1 cellular context compared by ENCODE assay signal in the genomic region with DNA sequence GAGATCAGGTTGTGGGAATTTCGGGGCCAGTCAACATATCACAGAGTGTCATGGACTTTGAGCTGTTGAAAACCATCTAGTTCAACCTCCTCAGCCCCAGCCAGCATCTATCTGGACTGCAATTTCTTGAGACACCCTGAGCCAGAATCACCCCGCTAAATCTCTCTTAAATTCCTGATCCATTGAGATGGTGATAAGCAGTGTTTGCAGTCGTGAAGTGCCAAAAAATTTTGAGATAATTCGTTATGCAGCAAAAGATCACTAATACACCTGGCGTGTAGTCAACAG.
TF ChIP-seq lines count a peak whose summit lies in the region.

No MANE protein-coding gene starts in this region.

TF ChIP-seq in neural cell, 6 proteins besides CTCF, POLR2A, EP300 and RAD21 (continued from another document):
- TF ChIP-seq, protein P1, sequence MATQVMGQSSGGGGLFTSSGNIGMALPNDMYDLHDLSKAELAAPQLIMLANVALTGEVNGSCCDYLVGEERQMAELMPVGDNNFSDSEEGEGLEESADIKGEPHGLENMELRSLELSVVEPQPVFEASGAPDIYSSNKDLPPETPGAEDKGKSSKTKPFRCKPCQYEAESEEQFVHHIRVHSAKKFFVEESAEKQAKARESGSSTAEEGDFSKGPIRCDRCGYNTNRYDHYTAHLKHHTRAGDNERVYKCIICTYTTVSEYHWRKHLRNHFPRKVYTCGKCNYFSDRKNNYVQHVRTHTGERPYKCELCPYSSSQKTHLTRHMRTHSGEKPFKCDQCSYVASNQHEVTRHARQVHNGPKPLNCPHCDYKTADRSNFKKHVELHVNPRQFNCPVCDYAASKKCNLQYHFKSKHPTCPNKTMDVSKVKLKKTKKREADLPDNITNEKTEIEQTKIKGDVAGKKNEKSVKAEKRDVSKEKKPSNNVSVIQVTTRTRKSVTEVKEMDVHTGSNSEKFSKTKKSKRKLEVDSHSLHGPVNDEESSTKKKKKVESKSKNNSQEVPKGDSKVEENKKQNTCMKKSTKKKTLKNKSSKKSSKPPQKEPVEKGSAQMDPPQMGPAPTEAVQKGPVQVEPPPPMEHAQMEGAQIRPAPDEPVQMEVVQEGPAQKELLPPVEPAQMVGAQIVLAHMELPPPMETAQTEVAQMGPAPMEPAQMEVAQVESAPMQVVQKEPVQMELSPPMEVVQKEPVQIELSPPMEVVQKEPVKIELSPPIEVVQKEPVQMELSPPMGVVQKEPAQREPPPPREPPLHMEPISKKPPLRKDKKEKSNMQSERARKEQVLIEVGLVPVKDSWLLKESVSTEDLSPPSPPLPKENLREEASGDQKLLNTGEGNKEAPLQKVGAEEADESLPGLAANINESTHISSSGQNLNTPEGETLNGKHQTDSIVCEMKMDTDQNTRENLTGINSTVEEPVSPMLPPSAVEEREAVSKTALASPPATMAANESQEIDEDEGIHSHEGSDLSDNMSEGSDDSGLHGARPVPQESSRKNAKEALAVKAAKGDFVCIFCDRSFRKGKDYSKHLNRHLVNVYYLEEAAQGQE (IDR thresholded peaks at IDR 0.05; ENCODE audit: borderline replicate concordance), result no peak
- TF ChIP-seq POLR2AphosphoS5 (IDR thresholded peaks at IDR 0.05) (no peak), TAF1 (IDR thresholded peaks at IDR 0.05; ENCODE audit: low read depth) (no peak)
